In the genomic region with DNA sequence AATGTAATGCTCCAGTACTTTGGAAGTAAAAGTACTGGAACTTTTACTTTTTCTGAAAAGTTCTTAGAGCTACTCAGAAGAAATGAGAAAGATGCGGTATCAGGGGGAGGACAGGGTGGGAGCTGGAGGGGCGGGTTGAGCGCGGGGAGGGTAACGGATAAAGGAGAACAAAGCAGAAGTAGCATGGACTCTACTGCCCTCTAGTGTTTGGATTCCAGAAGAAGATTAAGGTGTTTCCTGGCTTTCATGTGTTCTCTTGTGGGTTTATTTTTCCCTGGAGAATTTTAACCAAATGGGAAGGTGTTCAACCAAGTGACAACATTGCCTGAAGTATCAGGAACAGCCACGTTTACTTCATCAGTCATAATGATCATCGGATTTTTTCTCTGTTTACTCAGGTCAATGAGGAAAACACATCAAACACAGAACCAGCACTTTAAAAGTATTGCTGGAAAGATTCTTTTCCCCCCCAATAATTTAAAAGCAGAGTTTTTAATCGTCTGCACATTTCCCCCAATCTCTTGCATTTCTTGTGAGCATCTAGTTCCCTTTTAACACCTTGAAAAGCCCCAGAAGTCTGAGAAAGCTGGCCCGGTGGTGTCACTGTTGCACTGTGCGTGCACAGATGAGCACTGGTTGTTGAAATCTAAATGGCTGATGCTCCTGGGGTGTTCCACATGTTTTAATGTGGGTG, we compare ENCODE assay signal across 8 cellular contexts.
A peak's percentile ranks its signal among the peaks of the same experiment; 100 is the strongest.
DNase-seq lines count a peak whose midpoint lies in the region; ATAC-seq and TF ChIP-seq lines count a peak whose summit lies in the region.

No MANE protein-coding gene starts in this region.

- H3K23ac ChIP-seq in H9 (ENCODE audit: insufficient read length, low read depth, low read length), result no peak overlapping the region

- peaks cover 0 to 2% of the 10 kb centered on the region in 2 experiments; a peak in 1 of 5 replicates for H3K9me3 Mint-ChIP-seq in H9
- peaks cover 8 to 17% (median 8%) of the 10 kb centered on the region in 5 donors for H3K9me3 Mint-ChIP-seq in CD8-positive, alpha-beta memory T cell

- no peaks in the 10 kb centered on the region for H3K9me2 ChIP-seq in SU-DHL-6 (replicated peaks; ENCODE audit: insufficient read depth, low read length)

- no peak overlapping the region for H4K91ac ChIP-seq in H9 (ENCODE audit: insufficient read length, low read depth, low read length)

- no peak overlapping the region; a peak in 1 of 7 replicates for H3K27ac Mint-ChIP-seq in H9
- H3K27ac Mint-ChIP-seq in CD8-positive, alpha-beta memory T cell, result no peak overlapping the region

- H3K9ac ChIP-seq in H9 (ENCODE audit: extremely low read depth, insufficient read length, low read length), result no peak overlapping the region
- H3K9ac ChIP-seq in SU-DHL-6 (ENCODE audit: low read length), result no peak overlapping the region

- no CpG with 5 or more reads among the region's 10 CpGs for WGBS in H9 (ENCODE audit: extremely low coverage, insufficient read length, low lambda C conversion rate)
- WGBS in psoas muscle, 3 donors, result 18 to 20% (median 19%) methylated on average over 10 of the region's 10 CpGs

- H3K4me2 ChIP-seq in H9 (ENCODE audit: insufficient read depth, insufficient read length, low read length) (no peak overlapping the region), SU-DHL-6 (ENCODE audit: low read depth, low read length, poor library complexity, severe bottlenecking) (no peak overlapping the region)

- no peaks in the 10 kb centered on the region for H3K9me3 ChIP-seq in H9 (ENCODE audit: control insufficient read depth, low read depth, low read length)
- no peaks in the 10 kb centered on the region for H3K9me3 ChIP-seq in SU-DHL-6 (ENCODE audit: insufficient read depth, low read length)
- H3K9me3 ChIP-seq in psoas muscle, result no peaks in the 10 kb centered on the region
- H3K9me3 ChIP-seq in CD8-positive, alpha-beta memory T cell (ENCODE audit: low read length), result no peaks in the 10 kb centered on the region

- no peaks in the 10 kb centered on the region; the same call in 1 of the 2 replicates for H3K27me3 Mint-ChIP-seq in H9 (ENCODE audit: low read depth)
- no peaks in the 10 kb centered on the region for H3K27me3 Mint-ChIP-seq in CD8-positive, alpha-beta memory T cell

- H3K4me1 ChIP-seq in H9 (ENCODE audit: insufficient read depth, low read length) (no peaks in the 10 kb centered on the region), psoas muscle (no peaks in the 10 kb centered on the region)
- no peaks in the 10 kb centered on the region for H3K4me1 ChIP-seq in CD8-positive, alpha-beta memory T cell (ENCODE audit: insufficient read depth, low read length)

- H2BK120ac ChIP-seq in H9 (ENCODE audit: low read depth, low read length, poor library complexity, severe bottlenecking), result no peak overlapping the region

- H3K56ac ChIP-seq in H9 (ENCODE audit: insufficient read length, low read depth, low read length), result no peak overlapping the region

- H3K4ac ChIP-seq in H9 (ENCODE audit: low read depth, low read length), result no peak overlapping the region

- H3K4me3 ChIP-seq in SU-DHL-6 (ENCODE audit: insufficient read depth, low read length, poor library complexity, severe bottlenecking) (no peak overlapping the region), psoas muscle (no peak overlapping the region)
- no peak overlapping the region for H3K4me3 ChIP-seq in CD8-positive, alpha-beta memory T cell (ENCODE audit: low read length)

- H3K4me3 Mint-ChIP-seq in H9, result no peak overlapping the region
- no peak overlapping the region for H3K4me3 Mint-ChIP-seq in CD8-positive, alpha-beta memory T cell

- no peaks in the 10 kb centered on the region for H4K20me1 ChIP-seq in H9 (ENCODE audit: control insufficient read depth, insufficient read depth, insufficient read length)
- H4K20me1 ChIP-seq in SU-DHL-6 (ENCODE audit: low read depth, low read length), result no peaks in the 10 kb centered on the region; the same call in 1 of the 2 replicates

- H3T11ph ChIP-seq in H9 (ENCODE audit: low read length), result no peak overlapping the region

- no peak overlapping the region for H2AK5ac ChIP-seq in H9 (ENCODE audit: insufficient read length, low read length)

- TF ChIP-seq CTCF in H9 (conservative IDR thresholded peaks at IDR 0.05), result peak; percentile 85
- TF ChIP-seq CTCF in SU-DHL-6 (IDR thresholded peaks at IDR 0.05; ENCODE audit: insufficient read depth, low read length, poor library complexity, severe bottlenecking), result peak; percentile 51
- peak; percentile 77 for TF ChIP-seq CTCF in psoas muscle (IDR thresholded peaks at IDR 0.05)

- H3K36me3 ChIP-seq in SU-DHL-6 (ENCODE audit: low read length) (no peaks in the 10 kb centered on the region), psoas muscle (ENCODE audit: insufficient read depth in 1 of 2, low read depth in 1 of 2) (no peaks in the 10 kb centered on the region)
- H3K36me3 ChIP-seq in CD8-positive, alpha-beta memory T cell (ENCODE audit: insufficient read depth, low read length), result no peaks in the 10 kb centered on the region

- peak; percentile 27 for DNase-seq in DMS114 treated with DMSO at 0.1 percent for 48 hours (lab: John Stamatoyannopoulos, UW; ENCODE audit: unreplicated experiment)
- peak; percentile 45 for DNase-seq in H9
- peak; percentile 18 for DNase-seq in NCI-H1417 treated with DMSO at 0.1 percent for 48 hours (lab: John Stamatoyannopoulos, UW)
- peak; percentile 35 for DNase-seq in germinal center (ENCODE audit: low spot score)
- no peak for DNase-seq in psoas muscle
- no peak for DNase-seq in CD8-positive, alpha-beta memory T cell

- H3K27me3 ChIP-seq in H9 (ENCODE audit: insufficient read depth, low read length) (no peaks in the 10 kb centered on the region), SU-DHL-6 (ENCODE audit: low read length) (0 out of 2 replicates have a peak, but pooled peaks cover 5% of the 10 kb centered on the region), psoas muscle (ENCODE audit: insufficient read depth in 3 of 3, low read length in 2 of 3) (no peaks in the 10 kb centered on the region)
- H3K27me3 ChIP-seq in CD8-positive, alpha-beta memory T cell (ENCODE audit: insufficient read depth, low read length, poor library complexity, severe bottlenecking), result no peaks in the 10 kb centered on the region

- no peak overlapping the region for H3K14ac ChIP-seq in H9 (ENCODE audit: insufficient read depth, low read length)

- H3F3A ChIP-seq in SU-DHL-6 (ENCODE audit: insufficient read depth), result no peaks in the 10 kb centered on the region

- no peak overlapping the region for H4K8ac ChIP-seq in H9 (replicated peaks; ENCODE audit: insufficient read length, low read depth, low read length)

- no peak overlapping the region for H3K18ac ChIP-seq in H9 (ENCODE audit: insufficient read length, low read depth, low read length)

- no peak overlapping the region for H2BK5ac ChIP-seq in H9 (ENCODE audit: insufficient read length, low read length)

- no peak overlapping the region for H3K27ac ChIP-seq in H9 (ENCODE audit: insufficient read length, low read depth, low read length)
- H3K27ac ChIP-seq in SU-DHL-6 (ENCODE audit: low read depth, low read length), result no peak overlapping the region
- H3K27ac ChIP-seq in psoas muscle, result no peak overlapping the region
- no peak overlapping the region for H3K27ac ChIP-seq in CD8-positive, alpha-beta memory T cell (ENCODE audit: low read depth, low read length)

- H2BK20ac ChIP-seq in H9 (ENCODE audit: low read depth, low read length, poor library complexity, severe bottlenecking), result no peak overlapping the region

- H4K5ac ChIP-seq in H9 (ENCODE audit: insufficient read length, low read depth, low read length), result no peak overlapping the region

- H2BK15ac ChIP-seq in H9 (ENCODE audit: low read depth, low read length), result no peak overlapping the region

- CTCF ChIA-PET in CD8-positive, alpha-beta memory T cell (lab: Charles Lee), result no interaction called here

- H3K79me2 ChIP-seq in H9 (ENCODE audit: insufficient read depth, low read length), result no peaks in the 10 kb centered on the region
- no peaks in the 10 kb centered on the region for H3K79me2 ChIP-seq in SU-DHL-6 (ENCODE audit: insufficient read depth, low read length)

- peaks cover 5 to 9% of the 10 kb centered on the region in 2 experiments for H3K4me1 Mint-ChIP-seq in H9
- no peaks in the 10 kb centered on the region for H3K4me1 Mint-ChIP-seq in CD8-positive, alpha-beta memory T cell

- H2BK12ac ChIP-seq in H9 (ENCODE audit: insufficient read length, low read depth, low read length), result no peak overlapping the region

- ATAC-seq in psoas muscle (peak in 3 of 4 donors; percentile 45 to 74 (median 61)), HG03469 (IDR thresholded peaks at IDR 0.05; ENCODE audit: unreplicated experiment) (no peak)

- no peaks in the 10 kb centered on the region for H3K36me3 Mint-ChIP-seq in H9 (ENCODE audit: insufficient read depth in 1 of 3, low read depth in 3 of 3)
- H3K36me3 Mint-ChIP-seq in CD8-positive, alpha-beta memory T cell, result no peaks in the 10 kb centered on the region

- intact Hi-C loops in psoas muscle (cut with DNase I), result loop anchor here (5.0 kb wide), 2 partner anchors 57 to 367 kb away; no protein-coding TSS in a partner anchor

- H3K23me2 ChIP-seq in H9 (ENCODE audit: insufficient read length, low read depth, low read length, poor library complexity, severe bottlenecking), result no peaks in the 10 kb centered on the region

- no peaks in the 10 kb centered on the region for H3K79me1 ChIP-seq in H9 (ENCODE audit: insufficient read depth, low read depth, low read length, poor library complexity, severe bottlenecking)

- H2AFZ ChIP-seq in H9 (ENCODE audit: low read length) (no peak overlapping the region), SU-DHL-6 (ENCODE audit: low read depth, low read length, severe bottlenecking) (no peak overlapping the region)

- POLR2A ChIA-PET in CD8-positive, alpha-beta memory T cell (lab: Charles Lee), result no interaction called here

Comparison
In these comparisons a context has a peak if more than half of its experiments do, and no peak if none do; other contexts are left out.
1. DNase-seq: peak in DMS114 treated with DMSO at 0.1 percent for 48 hours (single experiment), H9 (single experiment), NCI-H1417 treated with DMSO at 0.1 percent for 48 hours (single experiment) and germinal center (single experiment); none in psoas muscle (0 of 2) and CD8-positive, alpha-beta memory T cell (0 of 5).
2. Peak in every context shown above with its lines, with median percentiles within 50 percentile points of each other: CTCF ChIP-seq.